ENCODE assay signal across 8 cellular contexts in the genomic region with DNA sequence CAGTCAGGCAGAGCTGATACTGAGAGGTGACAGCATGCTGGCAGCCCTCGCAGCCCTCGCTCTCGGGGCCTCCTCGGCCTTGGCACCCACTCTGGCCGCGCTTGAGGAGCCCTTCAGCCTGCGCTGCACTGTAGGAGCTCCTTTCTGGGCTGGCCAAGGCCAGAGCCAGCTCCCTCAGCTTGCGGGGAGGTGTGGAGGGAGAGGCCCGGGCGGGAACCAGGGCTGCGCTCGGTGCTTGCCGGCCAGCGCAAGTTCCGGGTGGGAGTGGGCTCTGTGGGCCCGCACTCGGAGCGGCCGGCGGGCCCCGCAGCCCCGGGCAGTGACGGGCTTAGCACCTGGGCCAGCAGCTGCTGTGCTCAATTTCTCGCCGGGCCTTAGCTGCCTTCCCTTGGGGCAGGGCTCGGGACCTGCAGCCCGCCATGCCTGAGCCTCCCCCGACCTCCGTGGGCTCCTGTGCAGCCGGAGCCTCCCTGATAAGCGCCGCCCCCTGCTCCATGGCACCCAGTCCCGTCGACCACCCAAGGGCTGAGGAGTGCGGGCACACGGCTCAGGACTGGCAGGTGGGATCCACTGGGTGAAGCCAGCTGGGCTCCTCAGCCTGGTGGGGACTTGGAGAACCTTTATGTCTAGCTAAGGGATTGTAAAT. TPM values are rescaled to one million over a fixed set of nuclear protein-coding genes. Genes with fewer than 3 reads are reported as not detected.
"Had no signal": no experiment of that assay in that cellular context is flagged by ENCODE, and none has a peak within 500 bp of the region (broad histone marks: within the 10 kb centered on the region; RNA-seq: fewer than 3 reads in every experiment).

No MANE protein-coding gene starts in this region.

RNA-seq across cellular contexts. Expression of a gene that starts 14.3 kb away (rescaled TPM):
- total RNA-seq: subcutaneous adipose tissue, temporal lobe, thyroid gland, tibial nerve, upper lobe of left lung, upper lobe of right lung, ureter, vagina had no signal
